8 cellular contexts compared by ENCODE assay signal in genomic region chr5:126544087-126544740, GRCh38. TPM values are rescaled to one million over a fixed set of nuclear protein-coding genes. Genes with fewer than 3 reads are reported as not detected.
DNase-seq lines count a peak whose midpoint lies in the region; ATAC-seq, FAIRE-seq and TF ChIP-seq lines count a peak whose summit lies in the region.

No MANE protein-coding gene starts in this region.

- ATAC-seq in HG02588 (IDR thresholded peaks at IDR 0.05; ENCODE audit: unreplicated experiment), result peak; percentile 77

- FAIRE-seq in GM12892 (lab: Jason Lieb, UNC), result no peak

- TF ChIP-seq POLR2A in GM12892 (IDR thresholded peaks at IDR 0.05; ENCODE audit: low read depth, low read length), result no peak
- no peak for TF ChIP-seq POLR2A in NB4 (IDR thresholded peaks at IDR 0.05; ENCODE audit: extremely low read depth, insufficient read length)
- no peak for TF ChIP-seq POLR2A in testis (IDR thresholded peaks at IDR 0.05)

- H3K27me3 ChIP-seq in testis, result no peaks in the 10 kb centered on the region

- DNase-seq in AML-193 (lab: John Stamatoyannopoulos, UW) (peak; percentile 37 to 43), GM12892 (ENCODE audit: insufficient read length) (peak; percentile 23), NB4 (ENCODE audit: low read depth) (peak; percentile 60), glomerular visceral epithelial cell (ENCODE audit: extremely low spot score) (peak; percentile 42), testis (peak; percentile 73), cerebellar nuclear complex (lab: John Stamatoyannopoulos, UW) (no peak)
- peak; percentile 23 for DNase-seq in activated CD8-positive, alpha-beta memory T cell treated with anti-CD3 and anti-CD28 coated beads, Interleukin-2, amount 50 U/mL, for 4 hours

- H3K36me3 ChIP-seq in testis (ENCODE audit: low read depth, missing control alignments), result no peaks in the 10 kb centered on the region

- no peaks in the 10 kb centered on the region for H3K9me3 ChIP-seq in testis

- 69 to 79% methylated on average over 11 to 12 of the region's 12 CpGs for WGBS in testis, 2 donors

- TF ChIP-seq CTCF in NB4 (IDR thresholded peaks at IDR 0.05; ENCODE audit: low read depth, low read length), result peak; percentile 77
- TF ChIP-seq CTCF in testis (IDR thresholded peaks at IDR 0.05), result peak; percentile 26 to 45 (median 36)

- no peak overlapping the region for H3K4me3 ChIP-seq in NB4 (ENCODE audit: low read depth, low read length)
- no peak overlapping the region for H3K4me3 ChIP-seq in testis

- H3K4me1 ChIP-seq in testis, result no peaks in the 10 kb centered on the region

- intact Hi-C loops in testis (cut with DNase I; ENCODE audit: low total_unique reads), result loop anchor here (5.0 kb wide), 1 partner anchor 197 kb away; no protein-coding TSS in a partner anchor

- H3K27ac ChIP-seq in testis, result no peak overlapping the region

RNA-seq across cellular contexts. Expression of gene ALDH7A1, which starts 50.8 kb away (rescaled TPM):
- 1.1 TPM for polyA plus RNA-seq in GM12892 (2012; ENCODE audit: missing spikeins)
- total RNA-seq in testis, result 10 to 100 TPM; 57.2 to 68.3 TPM
- 50.0 TPM for polyA plus RNA-seq in testis (ENCODE audit: insufficient read depth, low read depth, low replicate concordance)

RNA-seq across cellular contexts. Expression of gene PHAX, which starts 56.5 kb away (rescaled TPM):
- polyA plus RNA-seq in GM12892 (2012; ENCODE audit: missing spikeins), result 41.7 TPM
- total RNA-seq in testis, result 10 to 100 TPM; 48.9 to 55.6 TPM
- 21.2 TPM for polyA plus RNA-seq in testis (ENCODE audit: insufficient read depth, low read depth, low replicate concordance)

Comparison
In these comparisons a context has a peak if more than half of its experiments do, and no peak if none do; other contexts are left out.
1. DNase-seq: peak in AML-193 (2 of 2), GM12892 (single experiment), NB4 (single experiment), activated CD8-positive, alpha-beta memory T cell treated with anti-CD3 and anti-CD28 coated beads, Interleukin-2, amount 50 U/mL, for 4 hours (single experiment), glomerular visceral epithelial cell (single experiment) and testis (single experiment); none in cerebellar nuclear complex (0 of 2).